ENCODE assay signal across 36 cellular contexts in the genomic region with DNA sequence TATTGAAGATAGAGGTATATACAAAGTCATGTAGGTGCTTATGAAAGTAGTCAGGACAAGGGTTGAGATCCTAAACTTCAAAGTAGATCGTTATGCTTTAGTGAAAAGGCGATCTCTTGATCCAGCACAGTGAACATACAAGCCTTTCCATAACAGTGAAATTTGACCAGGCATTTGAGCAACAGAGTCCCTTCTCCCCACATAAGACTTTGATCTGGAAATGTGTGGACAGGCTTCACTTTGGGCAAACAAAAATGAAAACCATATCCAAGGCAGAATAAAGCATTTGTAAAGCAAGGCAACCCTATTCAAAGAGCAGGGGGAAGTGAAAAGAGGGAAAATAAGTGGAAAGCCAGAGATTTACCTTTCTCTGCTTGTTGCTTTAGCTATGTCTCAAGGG.
"Had no signal": no experiment of that assay in that cellular context is flagged by ENCODE, and none has a peak within 500 bp of the region (broad histone marks: within the 10 kb centered on the region; RNA-seq: fewer than 3 reads in every experiment).

No MANE protein-coding gene starts in this region.

- H3K36me3 Mint-ChIP-seq: activated naive CD4-positive, alpha-beta T cell treated with anti-CD3 and anti-CD28 coated beads, Interleukin-2, amount 10 ng/mL, durations not matched to agents 7 days and 5 days; activated naive CD4-positive, alpha-beta T cell treated with anti-CD3 and anti-CD28 coated beads, Interleukin-2, amount 50 U/mL, for 72 hours; activated naive CD8-positive, alpha-beta T cell treated with anti-CD3 and anti-CD28 coated beads, Interleukin-2, amount 10 ng/mL, durations not matched to agents 7 days and 5 days; brain had no signal

- H3K27ac Mint-ChIP-seq: activated CD4-positive, alpha-beta memory T cell treated with anti-CD3 and anti-CD28 coated beads, Interleukin-2, amount 10 ng/mL, durations not matched to agents 7 days and 5 days; activated CD4-positive, alpha-beta T cell treated with anti-CD3 and anti-CD28 coated beads for 36 hours; activated CD4-positive, alpha-beta T cell treated with anti-CD3 and anti-CD28 coated beads, Interleukin-2, amount 10 ng/mL, durations not matched to agents 7 days and 5 days; activated naive CD4-positive, alpha-beta T cell treated with anti-CD3 and anti-CD28 coated beads, Interleukin-2, amount 10 ng/mL, durations not matched to agents 7 days and 5 days; activated naive CD4-positive, alpha-beta T cell treated with anti-CD3 and anti-CD28 coated beads, Interleukin-2, amount 50 U/mL, for 72 hours; activated naive CD8-positive, alpha-beta T cell treated with anti-CD3 and anti-CD28 coated beads, Interleukin-2, amount 10 ng/mL, durations not matched to agents 7 days and 5 days; activated T-cell treated with anti-CD3 and anti-CD28 coated beads, Interleukin-2, amount 50 U/mL, for 24 hours; activated T-cell treated with anti-CD3 and anti-CD28 coated beads, Interleukin-2, amount 50 U/mL, for 72 hours; brain; effector memory CD8-positive, alpha-beta T cell; T-helper 17 cell; T-helper 2 cell treated with Interferon-gamma antibody and Interleukin-4, amounts not matched to agents 5 μg/mL and 100 μg/mL, for 36 hours had no signal

- H3K4me3 ChIP-seq: ascending aorta, breast epithelium, cardiac muscle cell, esophagus muscularis mucosa, gastrocnemius medialis, heart left ventricle had no signal

- H3K4me1 Mint-ChIP-seq: activated CD4-positive, alpha-beta memory T cell treated with anti-CD3 and anti-CD28 coated beads, Interleukin-2, amount 10 ng/mL, durations not matched to agents 7 days and 5 days; activated CD4-positive, alpha-beta T cell treated with anti-CD3 and anti-CD28 coated beads for 36 hours; activated CD4-positive, alpha-beta T cell treated with anti-CD3 and anti-CD28 coated beads, Interleukin-2, amount 10 ng/mL, durations not matched to agents 7 days and 5 days; activated naive CD4-positive, alpha-beta T cell treated with anti-CD3 and anti-CD28 coated beads, Interleukin-2, amount 10 ng/mL, durations not matched to agents 7 days and 5 days; activated naive CD8-positive, alpha-beta T cell treated with anti-CD3 and anti-CD28 coated beads, Interleukin-2, amount 10 ng/mL, durations not matched to agents 7 days and 5 days; brain; central memory CD8-positive, alpha-beta T cell; T-helper 17 cell had no signal

- H3K27ac ChIP-seq: ascending aorta, breast epithelium, cardiac muscle cell, esophagus muscularis mucosa, foreskin keratinocyte, gastrocnemius medialis, heart left ventricle, WERI-Rb-1 had no signal

- H3K4me1 ChIP-seq: ascending aorta, breast epithelium, esophagus muscularis mucosa, foreskin keratinocyte, gastrocnemius medialis, heart left ventricle had no signal

- FAIRE-seq: colon had no signal

- H3K27me3 ChIP-seq: ascending aorta, breast epithelium, cardiac muscle cell, esophagus muscularis mucosa, foreskin keratinocyte, gastrocnemius medialis, heart left ventricle had no signal

- H3K9me3 ChIP-seq: ascending aorta, breast epithelium, esophagus muscularis mucosa, gastrocnemius medialis, heart left ventricle had no signal

- ATAC-seq: activated CD4-positive, alpha-beta T cell treated with anti-CD3 and anti-CD28 coated beads for 36 hours; activated naive CD4-positive, alpha-beta T cell treated with anti-CD3 and anti-CD28 coated beads, Interleukin-2, amount 50 U/mL, for 72 hours; activated T-cell treated with anti-CD3 and anti-CD28 coated beads, Interleukin-2, amount 50 U/mL, for 72 hours; effector memory CD8-positive, alpha-beta T cell; foreskin keratinocyte; gastrocnemius medialis; heart left ventricle; T-helper 17 cell had no signal

- H3K36me3 ChIP-seq: ascending aorta, breast epithelium, cardiac muscle cell, esophagus muscularis mucosa, gastrocnemius medialis, heart left ventricle, WERI-Rb-1 had no signal

- H3K4me3 Mint-ChIP-seq: activated CD4-positive, alpha-beta memory T cell treated with anti-CD3 and anti-CD28 coated beads, Interleukin-2, amount 10 ng/mL, durations not matched to agents 7 days and 5 days; activated CD4-positive, alpha-beta T cell treated with anti-CD3 and anti-CD28 coated beads for 36 hours; activated CD4-positive, alpha-beta T cell treated with anti-CD3 and anti-CD28 coated beads, Interleukin-2, amount 10 ng/mL, durations not matched to agents 7 days and 5 days; activated naive CD4-positive, alpha-beta T cell treated with anti-CD3 and anti-CD28 coated beads, Interleukin-2, amount 10 ng/mL, durations not matched to agents 7 days and 5 days; activated naive CD8-positive, alpha-beta T cell treated with anti-CD3 and anti-CD28 coated beads, Interleukin-2, amount 10 ng/mL, durations not matched to agents 7 days and 5 days; activated T-cell treated with anti-CD3 and anti-CD28 coated beads, Interleukin-2, amount 50 U/mL, for 24 hours; activated T-cell treated with anti-CD3 and anti-CD28 coated beads, Interleukin-2, amount 50 U/mL, for 72 hours; brain; central memory CD8-positive, alpha-beta T cell; effector memory CD8-positive, alpha-beta T cell; T-helper 17 cell; T-helper 2 cell treated with Interferon-gamma antibody and Interleukin-4, amounts not matched to agents 5 μg/mL and 100 μg/mL, for 36 hours had no signal

- H3K27me3 Mint-ChIP-seq: activated CD4-positive, alpha-beta memory T cell treated with anti-CD3 and anti-CD28 coated beads, Interleukin-2, amount 10 ng/mL, durations not matched to agents 7 days and 5 days; activated CD4-positive, alpha-beta T cell treated with anti-CD3 and anti-CD28 coated beads for 36 hours; activated CD4-positive, alpha-beta T cell treated with anti-CD3 and anti-CD28 coated beads, Interleukin-2, amount 10 ng/mL, durations not matched to agents 7 days and 5 days; activated naive CD4-positive, alpha-beta T cell treated with anti-CD3 and anti-CD28 coated beads, Interleukin-2, amount 10 ng/mL, durations not matched to agents 7 days and 5 days; activated naive CD8-positive, alpha-beta T cell treated with anti-CD3 and anti-CD28 coated beads, Interleukin-2, amount 10 ng/mL, durations not matched to agents 7 days and 5 days; activated T-cell treated with anti-CD3 and anti-CD28 coated beads, Interleukin-2, amount 50 U/mL, for 24 hours; brain; central memory CD8-positive, alpha-beta T cell; effector memory CD8-positive, alpha-beta T cell; T-helper 17 cell had no signal

- H3K9me3 Mint-ChIP-seq: activated CD4-positive, alpha-beta T cell treated with anti-CD3 and anti-CD28 coated beads, Interleukin-2, amount 10 ng/mL, durations not matched to agents 7 days and 5 days had no signal

- DNase-seq: activated CD4-positive, alpha-beta memory T cell treated with anti-CD3 and anti-CD28 coated beads, Interleukin-2, amount 10 ng/mL, durations not matched to agents 7 days and 5 days; activated CD4-positive, alpha-beta T cell treated with anti-CD3 and anti-CD28 coated beads for 36 hours; activated CD4-positive, alpha-beta T cell treated with anti-CD3 and anti-CD28 coated beads, Interleukin-2, amount 10 ng/mL, durations not matched to agents 7 days and 5 days; activated CD4-positive, alpha-beta T cell treated with anti-CD3 and anti-CD28 coated beads, Interleukin-2, amount 50 U/mL, for 4 hours; activated CD4-positive, CD25-positive, alpha-beta regulatory T cell; activated CD4-positive, CD25-positive, alpha-beta regulatory T cell treated with anti-CD3 and anti-CD28 coated beads, Interleukin-2, amount 50 U/mL, for 72 hours; activated CD8-positive, alpha-beta memory T cell treated with anti-CD3 and anti-CD28 coated beads, Interleukin-2, amount 50 U/mL, for 48 hours; activated gamma-delta T cell; activated naive CD4-positive, alpha-beta T cell; activated naive CD4-positive, alpha-beta T cell treated with anti-CD3 and anti-CD28 coated beads, Interleukin-2, amount 10 ng/mL, durations not matched to agents 7 days and 5 days; activated naive CD8-positive, alpha-beta T cell treated with anti-CD3 and anti-CD28 coated beads, Interleukin-2, amount 10 ng/mL, durations not matched to agents 7 days and 5 days; activated T-cell treated with anti-CD3 and anti-CD28 coated beads for 4 hours; activated T-cell treated with anti-CD3 and anti-CD28 coated beads, Interleukin-2, amount 50 U/mL, for 24 hours; activated T-cell treated with anti-CD3 and anti-CD28 coated beads, Interleukin-2, amount 50 U/mL, for 72 hours; cortex of kidney; dermis blood vessel endothelial cell; effector CD4-positive, alpha-beta T cell; effector memory CD8-positive, alpha-beta T cell; erythroblast; foreskin keratinocyte; gastrocnemius medialis; glutamatergic neuron; heart left ventricle; T-helper 1 cell; T-helper 17 cell; T1000; WERI-Rb-1 had no signal
